ENCODE assay signal across 8 cellular contexts in the genomic region with DNA sequence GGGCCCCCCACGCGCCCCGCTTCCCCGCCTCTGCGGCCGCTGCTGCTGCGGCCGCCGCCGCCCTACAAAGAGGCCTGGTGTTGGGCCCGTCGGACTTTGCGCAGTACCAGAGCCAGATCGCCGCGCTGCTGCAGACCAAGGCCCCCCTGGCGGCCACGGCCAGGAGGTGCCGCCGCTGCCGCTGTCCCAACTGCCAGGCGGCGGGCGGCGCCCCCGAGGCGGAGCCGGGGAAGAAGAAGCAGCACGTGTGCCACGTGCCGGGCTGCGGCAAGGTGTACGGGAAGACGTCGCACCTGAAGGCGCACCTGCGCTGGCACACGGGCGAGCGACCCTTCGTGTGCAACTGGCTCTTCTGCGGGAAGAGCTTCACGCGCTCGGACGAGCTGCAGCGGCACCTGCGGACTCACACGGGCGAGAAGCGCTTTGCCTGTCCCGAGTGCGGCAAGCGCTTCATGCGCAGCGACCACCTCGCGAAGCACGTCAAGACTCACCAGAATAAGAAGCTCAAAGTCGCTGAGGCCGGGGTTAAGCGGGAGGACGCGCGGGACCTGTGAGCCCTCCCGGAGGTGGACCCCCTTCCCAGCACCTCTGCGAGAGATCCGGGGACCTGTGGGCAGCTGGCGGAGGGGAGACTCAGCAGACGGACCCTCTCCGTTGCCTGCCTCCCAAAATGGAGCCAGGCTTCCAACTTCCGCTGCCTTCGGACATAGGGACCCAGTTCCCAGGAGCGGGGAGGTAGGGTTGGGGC. TPM values are rescaled to one million over a fixed set of nuclear protein-coding genes. Genes with fewer than 3 reads are reported as not detected.
A peak's percentile ranks its signal among the peaks of the same experiment; 100 is the strongest.
DNase-seq lines count a peak whose midpoint lies in the region; ATAC-seq and FAIRE-seq lines count a peak whose summit lies in the region.

No MANE protein-coding gene starts in this region.

- peak overlapping the region in 6 of 8 donors; percentile 4 to 83 (median 42) for H3K4me3 Mint-ChIP-seq in naive B cell

- peaks cover 14 to 19% of the 10 kb centered on the region in 2 donors for H3K4me1 ChIP-seq in esophagus (ENCODE audit: control insufficient read depth in 2 of 2, insufficient read depth in 2 of 2, low read length in 1 of 2)

- H3K36me3 Mint-ChIP-seq in naive B cell = peaks cover 0 to 7% of the 10 kb centered on the region in 2 donors

- peaks cover 51 to 66% (median 58%) of the 10 kb centered on the region in 3 donors for H3K27me3 Mint-ChIP-seq in naive B cell

- FAIRE-seq in RCC 7860 (lab: Jason Lieb, UNC) = no peak

- no peaks in the 10 kb centered on the region for H3K36me3 ChIP-seq in esophagus (ENCODE audit: control insufficient read depth in 2 of 2, insufficient read depth in 2 of 2, low read length in 1 of 2)

- peaks cover 3 to 6% of the 10 kb centered on the region in 2 donors for H3K9me3 ChIP-seq in esophagus (ENCODE audit: control insufficient read depth in 2 of 2, insufficient read depth in 1 of 2, low read depth in 1 of 2, low read length in 1 of 2)

- H3K27me3 ChIP-seq in esophagus (ENCODE audit: control insufficient read depth in 1 of 2, insufficient read depth in 2 of 2, low read length in 2 of 2) = peaks cover 0 to 21% of the 10 kb centered on the region in 2 donors

- peak overlapping the region in 2 of 6 donors; percentile 27 to 81 for H3K27ac Mint-ChIP-seq in naive B cell

- peak overlapping the region; percentile 17 to 71 for H3K4me3 ChIP-seq in esophagus (ENCODE audit: low read depth in 1 of 2, low read length in 2 of 2)

- peak; percentile 90 for DNase-seq in DMS53 (lab: John Stamatoyannopoulos, UW)
- peak; percentile 63 for DNase-seq in activated CD4-positive, alpha-beta T cell treated with anti-CD3 and anti-CD28 coated beads for 48 hours
- no peak for DNase-seq in naive B cell
- no peak for DNase-seq in RCC 7860 (ENCODE audit: low spot score)
- no peak for DNase-seq in H4 (ENCODE audit: low spot score)

- WGBS in esophagus, 2 donors = 27 to 33% methylated on average over 62 to 74 of the region's 74 CpGs

- ATAC-seq in naive B cell (ENCODE audit: low read depth in 2 of 2) (no peak), HG03442 (IDR thresholded peaks at IDR 0.05; ENCODE audit: unreplicated experiment) (no peak), HG02852 (IDR thresholded peaks at IDR 0.05; ENCODE audit: unreplicated experiment) (no peak)

- no peak overlapping the region for H3K27ac ChIP-seq in esophagus (ENCODE audit: low read depth in 2 of 2, low read length in 1 of 2)

- H3K9me3 Mint-ChIP-seq in naive B cell = no peaks in the 10 kb centered on the region

- H3K4me1 Mint-ChIP-seq in naive B cell = peaks cover 17 to 20% (median 20%) of the 10 kb centered on the region in 3 donors

RNA-seq across cellular contexts. Expression of a gene that starts 1.9 kb away (rescaled TPM):
- polyA plus RNA-seq in esophagus (under 1 TPM; 0.43 to 0.54 TPM), naive B cell (ENCODE audit: low read depth in 6 of 6) (not detected)
- total RNA-seq in H4 (2014; rRNA removed; shearing (Covaris generic)) = not detected in 2 replicates

RNA-seq across cellular contexts. Expression of a gene that starts 53.2 kb away (rescaled TPM):
- polyA plus RNA-seq in esophagus = under 1 TPM in 1 of 2 donors, not detected in 1; 0.32 TPM
- not detected for polyA plus RNA-seq in naive B cell (ENCODE audit: low read depth in 6 of 6)
- 0.68 and 1.1 TPM in 2 replicates for total RNA-seq in H4 (2014; rRNA removed; shearing (Covaris generic))

Comparison
In these comparisons a context has a peak if more than half of its experiments do, and no peak if none do; other contexts are left out.
1. DNase-seq: peak in DMS53 (single experiment) and activated CD4-positive, alpha-beta T cell treated with anti-CD3 and anti-CD28 coated beads for 48 hours (single experiment); none in naive B cell (single experiment), RCC 7860 (single experiment) and H4 (single experiment).